Comparison of ENCODE assay signal across 7 cellular contexts in genomic region chr22:37656583-37656982, GRCh38. TPM values are rescaled to one million over a fixed set of nuclear protein-coding genes. Genes with fewer than 3 reads are reported as not detected.
DNase-seq lines count a peak whose midpoint lies in the region; ATAC-seq and TF ChIP-seq lines count a peak whose summit lies in the region.
"Not testable (repeated sequence)": the region's sequence is repeated elsewhere in the genome, so short reads cannot be mapped to it uniquely, and the experiment has no call there.

No MANE protein-coding gene starts in this region.

- not testable (repeated sequence) for H3K27ac ChIP-seq in HEK293 (ENCODE audit: extremely low read depth, low read depth, low read length)
- peak overlapping the region in 9 of 12 donors; percentile 2 to 72 (median 33) for H3K27ac ChIP-seq in heart left ventricle

- H3K9me3 ChIP-seq in HEK293 (ENCODE audit: control insufficient read depth, insufficient read depth, low read depth, low read length); heart left ventricle: not testable (repeated sequence)

- TF ChIP-seq POLR2A in heart left ventricle (IDR thresholded peaks at IDR 0.05): not testable (repeated sequence)

- TF ChIP-seq CTCF in HEK293 (tag by site-specific recombination; IDR thresholded peaks at IDR 0.05); heart left ventricle (IDR thresholded peaks at IDR 0.05); neural crest cell (conservative IDR thresholded peaks at IDR 0.05): not testable (repeated sequence)

- H3K27me3 Mint-ChIP-seq in T-helper 2 cell treated with Interferon-gamma antibody and Interleukin-4, amounts not matched to agents 5 μg/mL and 100 μg/mL, for 36 hours (ENCODE audit: low read depth); activated CD8-positive, alpha-beta memory T cell treated with anti-CD3 and anti-CD28 coated beads, Interleukin-2, amount 10 ng/mL, durations not matched to agents 7 days and 5 days; activated naive CD8-positive, alpha-beta T cell; neural crest cell (ENCODE audit: low read depth); stimulated activated naive B cell treated with anti-CD40 and anti-IgM and Interleukin-4, amounts not matched to agents 10 μg/mL and 1 μg/mL and 100 μg/mL, for 72 hours: not testable (repeated sequence)

- H3K36me3 ChIP-seq in HEK293 (ENCODE audit: control insufficient read depth in 2 of 2, insufficient read depth in 1 of 2, low read length in 2 of 2) (peaks cover 0 to 26% of the 10 kb centered on the region in 2 experiments; a peak in 2 of 3 replicates), heart left ventricle (peaks cover 0 to 31% (median 0%) of the 10 kb centered on the region in 9 donors)

- not testable (repeated sequence) for H3K4me3 ChIP-seq in HEK293 (ENCODE audit: low read depth, low read length); heart left ventricle

- peak overlapping the region; percentile 36 for H3K27ac Mint-ChIP-seq in T-helper 2 cell treated with Interferon-gamma antibody and Interleukin-4, amounts not matched to agents 5 μg/mL and 100 μg/mL, for 36 hours
- H3K27ac Mint-ChIP-seq in activated CD8-positive, alpha-beta memory T cell treated with anti-CD3 and anti-CD28 coated beads, Interleukin-2, amount 10 ng/mL, durations not matched to agents 7 days and 5 days: peak overlapping the region; percentile 30
- H3K27ac Mint-ChIP-seq in activated naive CD8-positive, alpha-beta T cell: peak overlapping the region; percentile 73
- peak overlapping the region; percentile 10 for H3K27ac Mint-ChIP-seq in neural crest cell (ENCODE audit: unreplicated experiment)
- H3K27ac Mint-ChIP-seq in stimulated activated naive B cell treated with anti-CD40 and anti-IgM and Interleukin-4, amounts not matched to agents 10 μg/mL and 1 μg/mL and 100 μg/mL, for 72 hours: peak overlapping the region; percentile 79

- not testable (repeated sequence) for H3K27me3 ChIP-seq in heart left ventricle

- H3K4me3 Mint-ChIP-seq in T-helper 2 cell treated with Interferon-gamma antibody and Interleukin-4, amounts not matched to agents 5 μg/mL and 100 μg/mL, for 36 hours; activated CD8-positive, alpha-beta memory T cell treated with anti-CD3 and anti-CD28 coated beads, Interleukin-2, amount 10 ng/mL, durations not matched to agents 7 days and 5 days; activated naive CD8-positive, alpha-beta T cell; stimulated activated naive B cell treated with anti-CD40 and anti-IgM and Interleukin-4, amounts not matched to agents 10 μg/mL and 1 μg/mL and 100 μg/mL, for 72 hours: not testable (repeated sequence)
- peak overlapping the region; percentile 25 for H3K4me3 Mint-ChIP-seq in neural crest cell

- not testable (repeated sequence) for H3K9me3 Mint-ChIP-seq in T-helper 2 cell treated with Interferon-gamma antibody and Interleukin-4, amounts not matched to agents 5 μg/mL and 100 μg/mL, for 36 hours; activated CD8-positive, alpha-beta memory T cell treated with anti-CD3 and anti-CD28 coated beads, Interleukin-2, amount 10 ng/mL, durations not matched to agents 7 days and 5 days (ENCODE audit: low read depth); activated naive CD8-positive, alpha-beta T cell (ENCODE audit: low read depth); neural crest cell; stimulated activated naive B cell treated with anti-CD40 and anti-IgM and Interleukin-4, amounts not matched to agents 10 μg/mL and 1 μg/mL and 100 μg/mL, for 72 hours

- H3K4me1 ChIP-seq in HEK293 (ENCODE audit: control insufficient read depth, insufficient read depth, low read length): peaks cover 11% of the 10 kb centered on the region
- H3K4me1 ChIP-seq in heart left ventricle: peaks cover 0 to 44% (median 32%) of the 10 kb centered on the region in 12 donors

- H3K4me1 Mint-ChIP-seq in T-helper 2 cell treated with Interferon-gamma antibody and Interleukin-4, amounts not matched to agents 5 μg/mL and 100 μg/mL, for 36 hours (ENCODE audit: low read depth): peaks cover 30% of the 10 kb centered on the region
- peaks cover 31% of the 10 kb centered on the region for H3K4me1 Mint-ChIP-seq in activated CD8-positive, alpha-beta memory T cell treated with anti-CD3 and anti-CD28 coated beads, Interleukin-2, amount 10 ng/mL, durations not matched to agents 7 days and 5 days
- H3K4me1 Mint-ChIP-seq in activated naive CD8-positive, alpha-beta T cell (ENCODE audit: low read depth): peaks cover 33% of the 10 kb centered on the region
- peaks cover 33% of the 10 kb centered on the region for H3K4me1 Mint-ChIP-seq in neural crest cell
- peaks cover 28 to 39% of the 10 kb centered on the region in 2 donors for H3K4me1 Mint-ChIP-seq in stimulated activated naive B cell treated with anti-CD40 and anti-IgM and Interleukin-4, amounts not matched to agents 10 μg/mL and 1 μg/mL and 100 μg/mL, for 72 hours

- CTCF ChIA-PET in HEK293 (lab: Yijun Ruan, JAX): interaction anchor here (0.8 to 7.0 kb wide), 3 partner anchors 13 to 24 kb away, joined by 3 to 138 read pairs (median 87); no protein-coding TSS in a partner anchor
- CTCF ChIA-PET in activated CD8-positive, alpha-beta memory T cell treated with anti-CD3 and anti-CD28 coated beads, Interleukin-2, amount 10 ng/mL, durations not matched to agents 7 days and 5 days (lab: Charles Lee): interaction anchor here (13.1 to 41.1 kb wide), 2 partner anchors 23 to 26 kb away, joined by 184 to 1064 read pairs; partner anchors contain the start of genes NOL12 and SH3BP1

- DNase-seq in T-helper 2 cell treated with Interferon-gamma antibody and Interleukin-4, amounts not matched to agents 5 μg/mL and 100 μg/mL, for 36 hours (ENCODE audit: low spot score); activated CD8-positive, alpha-beta memory T cell treated with anti-CD3 and anti-CD28 coated beads, Interleukin-2, amount 10 ng/mL, durations not matched to agents 7 days and 5 days; heart left ventricle; neural crest cell (ENCODE audit: low read depth, low spot score); stimulated activated naive B cell treated with anti-CD40 and anti-IgM and Interleukin-4, amounts not matched to agents 10 μg/mL and 1 μg/mL and 100 μg/mL, for 72 hours: not testable (repeated sequence)

- intact Hi-C loops in heart left ventricle (cut with DNase I): not testable (repeated sequence)

- peaks cover 33% of the 10 kb centered on the region for H3K36me3 Mint-ChIP-seq in T-helper 2 cell treated with Interferon-gamma antibody and Interleukin-4, amounts not matched to agents 5 μg/mL and 100 μg/mL, for 36 hours (ENCODE audit: low read depth)
- peaks cover 16% of the 10 kb centered on the region for H3K36me3 Mint-ChIP-seq in activated CD8-positive, alpha-beta memory T cell treated with anti-CD3 and anti-CD28 coated beads, Interleukin-2, amount 10 ng/mL, durations not matched to agents 7 days and 5 days
- not testable (repeated sequence) for H3K36me3 Mint-ChIP-seq in activated naive CD8-positive, alpha-beta T cell; neural crest cell (ENCODE audit: low read depth)
- peaks cover 26 to 44% of the 10 kb centered on the region in 2 donors for H3K36me3 Mint-ChIP-seq in stimulated activated naive B cell treated with anti-CD40 and anti-IgM and Interleukin-4, amounts not matched to agents 10 μg/mL and 1 μg/mL and 100 μg/mL, for 72 hours

- WGBS in heart left ventricle, 4 donors: 93 to 99% (median 95%) methylated on average over 4 of the region's 4 CpGs

- not testable (repeated sequence) for ATAC-seq in activated CD8-positive, alpha-beta memory T cell treated with anti-CD3 and anti-CD28 coated beads, Interleukin-2, amount 10 ng/mL, durations not matched to agents 7 days and 5 days; heart left ventricle; stimulated activated naive B cell treated with anti-CD40 and anti-IgM and Interleukin-4, amounts not matched to agents 10 μg/mL and 1 μg/mL and 100 μg/mL, for 72 hours (replicated peaks)

- POLR2A ChIA-PET in HEK293 (lab: Yijun Ruan, JAX): interaction anchor here (0.6 to 6.5 kb wide), 3 partner anchors 13 to 128 kb away, joined by 3 to 85 read pairs (median 80); partner anchors contain the start of gene SH3BP1

TF ChIP-seq in HEK293, 187 proteins besides CTCF, POLR2A, EP300 and RAD21:
- peak; percentile 69 for TF ChIP-seq ZNF121 (tag by site-specific recombination; IDR thresholded peaks at IDR 0.05)
TF ChIP-seq in HEK293: peak in this region for 1; not testable (repeated sequence) for 186.

RNA-seq across cellular contexts. Expression of gene PDXP, which starts 1.9 kb away (rescaled TPM):
- 10 to 100 TPM; 25.9 to 32.6 TPM for total RNA-seq in activated CD8-positive, alpha-beta memory T cell treated with anti-CD3 and anti-CD28 coated beads, Interleukin-2, amount 10 ng/mL, durations not matched to agents 7 days and 5 days
- 10 to 100 TPM; 15.2 to 33.1 (median 25.9) TPM for total RNA-seq in heart left ventricle
- polyA plus RNA-seq in heart left ventricle: 10 to 100 TPM; 12.8 to 36.4 TPM
- 51.5 and 55.3 TPM in 2 replicates for total RNA-seq in neural crest cell

RNA-seq across cellular contexts. Expression of gene SH3BP1, which starts 17.1 kb away (rescaled TPM):
- 100 to 1,000 TPM; 231 to 275 TPM for total RNA-seq in activated CD8-positive, alpha-beta memory T cell treated with anti-CD3 and anti-CD28 coated beads, Interleukin-2, amount 10 ng/mL, durations not matched to agents 7 days and 5 days
- total RNA-seq in heart left ventricle: 10 to 100 TPM in 1 of 9 donors, 1 to 10 TPM in 6, under 1 TPM in 2; 0.44 to 19.7 (median 2.0) TPM
- 1 to 10 TPM in 1 of 2 donors, under 1 TPM in 1; 1.00 to 2.2 TPM for polyA plus RNA-seq in heart left ventricle
- 36.4 and 36.6 TPM in 2 replicates for total RNA-seq in neural crest cell

RNA-seq across cellular contexts. Expression of gene LGALS1, which starts 18.9 kb away (rescaled TPM):
- total RNA-seq in activated CD8-positive, alpha-beta memory T cell treated with anti-CD3 and anti-CD28 coated beads, Interleukin-2, amount 10 ng/mL, durations not matched to agents 7 days and 5 days: 1,000 to 10,000 TPM; 1,392 to 1,515 TPM
- total RNA-seq in heart left ventricle (1,000 to 10,000 TPM in 3 of 9 donors, 100 to 1,000 TPM in 6; 722 to 2,034 (median 903) TPM), neural crest cell (16.1 and 21.0 TPM in 2 replicates)
- polyA plus RNA-seq in heart left ventricle: 1,000 to 10,000 TPM; 1,230 to 2,204 TPM

RNA-seq across cellular contexts. Expression of gene NOL12, which starts 29.6 kb away (rescaled TPM):
- total RNA-seq in activated CD8-positive, alpha-beta memory T cell treated with anti-CD3 and anti-CD28 coated beads, Interleukin-2, amount 10 ng/mL, durations not matched to agents 7 days and 5 days: 10 to 100 TPM; 49.9 to 53.3 TPM
- total RNA-seq in heart left ventricle: 10 to 100 TPM in 8 of 9 donors, 1 to 10 TPM in 1; 8.0 to 16.3 (median 13.8) TPM
- polyA plus RNA-seq in heart left ventricle: 10 to 100 TPM; 16.8 to 29.2 TPM
- total RNA-seq in neural crest cell: 43.3 and 44.5 TPM in 2 replicates

RNA-seq across cellular contexts. Expression of gene TRIOBP, which starts 40.3 kb away (rescaled TPM):
- 10 to 100 TPM; 42.0 to 55.2 TPM for total RNA-seq in activated CD8-positive, alpha-beta memory T cell treated with anti-CD3 and anti-CD28 coated beads, Interleukin-2, amount 10 ng/mL, durations not matched to agents 7 days and 5 days
- total RNA-seq in heart left ventricle: 100 to 1,000 TPM in 4 of 9 donors, 10 to 100 TPM in 5; 67.9 to 147 (median 94.7) TPM
- polyA plus RNA-seq in heart left ventricle: 100 to 1,000 TPM in 1 of 2 donors, 10 to 100 TPM in 1; 54.9 to 119 TPM
- 45.8 and 53.2 TPM in 2 replicates for total RNA-seq in neural crest cell

Comparison
In these comparisons a context has a peak if more than half of its experiments do, and no peak if none do; other contexts are left out.
1. H3K27ac Mint-ChIP-seq: peak in every context shown above with its lines; median percentile 79 in stimulated activated naive B cell treated with anti-CD40 and anti-IgM and Interleukin-4, amounts not matched to agents 10 μg/mL and 1 μg/mL and 100 μg/mL, for 72 hours; 73 in activated naive CD8-positive, alpha-beta T cell; 36 in T-helper 2 cell treated with Interferon-gamma antibody and Interleukin-4, amounts not matched to agents 5 μg/mL and 100 μg/mL, for 36 hours; 30 in activated CD8-positive, alpha-beta memory T cell treated with anti-CD3 and anti-CD28 coated beads, Interleukin-2, amount 10 ng/mL, durations not matched to agents 7 days and 5 days; 10 in neural crest cell.
2. RNA of gene LGALS1, which starts 18.9 kb away (total RNA-seq): 1,392 to 1,515 TPM in activated CD8-positive, alpha-beta memory T cell treated with anti-CD3 and anti-CD28 coated beads, Interleukin-2, amount 10 ng/mL, durations not matched to agents 7 days and 5 days and 722 to 2,034 TPM in heart left ventricle; 16.1 to 21.0 TPM in neural crest cell; every median in the first group is over 10 times any median in the second.